Comparison of ENCODE assay signal across 1 cellular context in genomic region chr10:34866848-34867247, GRCh38.
TF ChIP-seq lines count a peak whose summit lies in the region.

No MANE protein-coding gene starts in this region.

TF ChIP-seq in HepG2, 621 proteins besides CTCF, POLR2A, EP300 and RAD21:
- no peak for TF ChIP-seq HMG20A (CRISPR knock-in tag; IDR thresholded peaks at IDR 0.05; ENCODE audit: borderline replicate concordance)
- no peak for TF ChIP-seq MXD4 (CRISPR knock-in tag; IDR thresholded peaks at IDR 0.05)
- peak; percentile 81; the same call in 1 of the 2 replicates for TF ChIP-seq PRDM10 (CRISPR knock-in tag; IDR thresholded peaks at IDR 0.05; ENCODE audit: low read depth)
- no peak for TF ChIP-seq ZNF513 (CRISPR knock-in tag; conservative IDR thresholded peaks at IDR 0.05)
- TF ChIP-seq TCF7L2 (IDR thresholded peaks at IDR 0.05; ENCODE audit: low read depth, low read length), result no peak
